Comparison of ENCODE assay signal across 8 cellular contexts in genomic region chr14:71320107-71320733, GRCh38. TPM values are rescaled to one million over a fixed set of nuclear protein-coding genes. Genes with fewer than 3 reads are reported as not detected.
DNase-seq lines count a peak whose midpoint lies in the region; ATAC-seq and TF ChIP-seq lines count a peak whose summit lies in the region.

TSS of gene SIPA1L1 (plus strand) at chr14:71320476.

- no peaks in the 10 kb centered on the region for H3K36me3 ChIP-seq in mucosa of stomach (ENCODE audit: control insufficient read depth, insufficient read depth, low read length)

- peaks cover 45% of the 10 kb centered on the region for H3K4me1 Mint-ChIP-seq in activated T-cell treated with anti-CD3 and anti-CD28 coated beads, Interleukin-2, amount 50 U/mL, for 24 hours (ENCODE audit: low read depth)

- H3K27me3 Mint-ChIP-seq in activated T-cell treated with anti-CD3 and anti-CD28 coated beads, Interleukin-2, amount 50 U/mL, for 24 hours = no peaks in the 10 kb centered on the region

- no peaks in the 10 kb centered on the region for H3K9me3 ChIP-seq in mucosa of stomach (ENCODE audit: control insufficient read depth, low read length)

- in situ Hi-C loops in KBM-7 (cut with MboI; ENCODE audit: low pct_unique_long_range_greater_than_20kb, low sequenced_read_pairs) = no loop called here

- H3K9me3 Mint-ChIP-seq in activated T-cell treated with anti-CD3 and anti-CD28 coated beads, Interleukin-2, amount 50 U/mL, for 24 hours = no peaks in the 10 kb centered on the region

- peak; percentile 93 for DNase-seq in DMS153 treated with DMSO at 0.1 percent for 48 hours (lab: John Stamatoyannopoulos, UW; ENCODE audit: unreplicated experiment)
- DNase-seq in KBM-7 = peak; percentile 98
- DNase-seq in activated T-cell treated with anti-CD3 and anti-CD28 coated beads, Interleukin-2, amount 50 U/mL, for 24 hours = peak; percentile 97
- DNase-seq in erythroblast (lab: John Stamatoyannopoulos, UW) = peak; percentile 98
- peak; percentile 96 to 97 for DNase-seq in stimulated activated CD8-positive, alpha-beta memory T cell treated with anti-CD3 and anti-CD28 coated beads, Interleukin-7, amount 100 ng/mL, for 1 hour (ENCODE audit: low read depth in 2 of 2)

- H3K4me1 ChIP-seq in mucosa of stomach (ENCODE audit: control insufficient read depth, insufficient read depth, low read length) = peaks cover 9% of the 10 kb centered on the region

- peak within 1 kb of the TSS; percentile 82 for H3K9ac ChIP-seq in mucosa of stomach (ENCODE audit: low read length)

- peak within 1 kb of the TSS; percentile 91 for H3K4me3 Mint-ChIP-seq in activated T-cell treated with anti-CD3 and anti-CD28 coated beads, Interleukin-2, amount 50 U/mL, for 24 hours

- ATAC-seq in GM21717 (IDR thresholded peaks at IDR 0.05; ENCODE audit: unreplicated experiment) = peak; percentile 70

- peak within 1 kb of the TSS; percentile 96 for H3K27ac Mint-ChIP-seq in activated T-cell treated with anti-CD3 and anti-CD28 coated beads, Interleukin-2, amount 50 U/mL, for 24 hours

- peak within 1 kb of the TSS; percentile 81 for H3K4me3 ChIP-seq in mucosa of stomach (ENCODE audit: low read length)

- peaks cover 8% of the 10 kb centered on the region for H3K36me3 Mint-ChIP-seq in activated T-cell treated with anti-CD3 and anti-CD28 coated beads, Interleukin-2, amount 50 U/mL, for 24 hours (ENCODE audit: low read depth)

- peak; percentile 49 for TF ChIP-seq POLR2A in erythroblast (IDR thresholded peaks at IDR 0.05; ENCODE audit: low read length)

- H3K27me3 ChIP-seq in mucosa of stomach (ENCODE audit: control insufficient read depth, insufficient read depth, low read length) = no peaks in the 10 kb centered on the region

TF ChIP-seq in PFSK-1, 5 proteins besides CTCF, POLR2A, EP300 and RAD21:
- TF ChIP-seq FOXP2 (optimal IDR thresholded peaks at IDR 0.05; ENCODE audit: borderline replicate concordance, extremely low read depth, extremely low read length, insufficient read depth) = no peak
- no peak for TF ChIP-seq TAF1 (IDR thresholded peaks at IDR 0.05; ENCODE audit: borderline replicate concordance, insufficient read depth, low read length)
- TF ChIP-seq SIN3A (IDR thresholded peaks at IDR 0.05; ENCODE audit: borderline replicate concordance, insufficient read depth, low read length) = no peak
- TF ChIP-seq, protein P1, sequence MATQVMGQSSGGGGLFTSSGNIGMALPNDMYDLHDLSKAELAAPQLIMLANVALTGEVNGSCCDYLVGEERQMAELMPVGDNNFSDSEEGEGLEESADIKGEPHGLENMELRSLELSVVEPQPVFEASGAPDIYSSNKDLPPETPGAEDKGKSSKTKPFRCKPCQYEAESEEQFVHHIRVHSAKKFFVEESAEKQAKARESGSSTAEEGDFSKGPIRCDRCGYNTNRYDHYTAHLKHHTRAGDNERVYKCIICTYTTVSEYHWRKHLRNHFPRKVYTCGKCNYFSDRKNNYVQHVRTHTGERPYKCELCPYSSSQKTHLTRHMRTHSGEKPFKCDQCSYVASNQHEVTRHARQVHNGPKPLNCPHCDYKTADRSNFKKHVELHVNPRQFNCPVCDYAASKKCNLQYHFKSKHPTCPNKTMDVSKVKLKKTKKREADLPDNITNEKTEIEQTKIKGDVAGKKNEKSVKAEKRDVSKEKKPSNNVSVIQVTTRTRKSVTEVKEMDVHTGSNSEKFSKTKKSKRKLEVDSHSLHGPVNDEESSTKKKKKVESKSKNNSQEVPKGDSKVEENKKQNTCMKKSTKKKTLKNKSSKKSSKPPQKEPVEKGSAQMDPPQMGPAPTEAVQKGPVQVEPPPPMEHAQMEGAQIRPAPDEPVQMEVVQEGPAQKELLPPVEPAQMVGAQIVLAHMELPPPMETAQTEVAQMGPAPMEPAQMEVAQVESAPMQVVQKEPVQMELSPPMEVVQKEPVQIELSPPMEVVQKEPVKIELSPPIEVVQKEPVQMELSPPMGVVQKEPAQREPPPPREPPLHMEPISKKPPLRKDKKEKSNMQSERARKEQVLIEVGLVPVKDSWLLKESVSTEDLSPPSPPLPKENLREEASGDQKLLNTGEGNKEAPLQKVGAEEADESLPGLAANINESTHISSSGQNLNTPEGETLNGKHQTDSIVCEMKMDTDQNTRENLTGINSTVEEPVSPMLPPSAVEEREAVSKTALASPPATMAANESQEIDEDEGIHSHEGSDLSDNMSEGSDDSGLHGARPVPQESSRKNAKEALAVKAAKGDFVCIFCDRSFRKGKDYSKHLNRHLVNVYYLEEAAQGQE (IDR thresholded peaks at IDR 0.05; ENCODE audit: insufficient read depth in 1 of 2, low read depth in 2 of 2, low read length in 2 of 2) = no peak
- TF ChIP-seq POLR2AphosphoS5 (IDR thresholded peaks at IDR 0.05; ENCODE audit: low read depth, low read length) = peak; percentile 75

RNA-seq across cellular contexts. Expression of gene SIPA1L1, which starts in this region (rescaled TPM):
- 5.0 TPM for polyA plus RNA-seq in PFSK-1 (2012; ENCODE audit: insufficient read length, low read depth)

Comparison
In these comparisons a context has a peak if more than half of its experiments do, and no peak if none do; other contexts are left out.
1. Peak in every context shown above with its lines: DNase-seq, ATAC-seq and H3K4me3 ChIP-seq.